Comparison of ENCODE assay signal across 10 cellular contexts in genomic region chr22:22408731-22409696, GRCh38.
DNase-seq lines count a peak whose midpoint lies in the region; ATAC-seq and TF ChIP-seq lines count a peak whose summit lies in the region.
"Had no signal": no experiment of that assay in that cellular context is flagged by ENCODE, and none has a peak within 500 bp of the region (broad histone marks: within the 10 kb centered on the region; RNA-seq: fewer than 3 reads in every experiment).

No MANE protein-coding gene starts in this region.

- DNase-seq in activated naive CD4-positive, alpha-beta T cell treated with anti-CD3 and anti-CD28 coated beads, Interleukin-2, amount 50 U/mL, for 72 hours (ENCODE audit: low spot score in 2 of 2), result no peak
- DNase-seq in activated naive CD4-positive, alpha-beta T cell (lab: John Stamatoyannopoulos, UW), result no peak
- DNase-seq in NB4 (ENCODE audit: low read depth) (peak; percentile 54), adipocyte (ENCODE audit: low read depth) (peak; percentile 14), left lobe of liver (ENCODE audit: low spot score) (peak; percentile 50), stomach (no peak)
- no peak for DNase-seq in activated T-cell treated with anti-CD3 and anti-CD28 coated beads, Interleukin-2, amount 50 U/mL, for 24 hours

- H3K4me1 ChIP-seq in adipocyte (ENCODE audit: control insufficient read depth, insufficient read depth, low read length) (no peaks in the 10 kb centered on the region), stomach (no peaks in the 10 kb centered on the region)

- H3K36me3 ChIP-seq in adipocyte (ENCODE audit: control insufficient read depth, insufficient read depth, low read length, severe bottlenecking) (no peaks in the 10 kb centered on the region), stomach (no peaks in the 10 kb centered on the region)

- peaks cover 66% of the 10 kb centered on the region for H3K27me3 Mint-ChIP-seq in activated T-cell treated with anti-CD3 and anti-CD28 coated beads, Interleukin-2, amount 50 U/mL, for 24 hours

- ATAC-seq in activated naive CD4-positive, alpha-beta T cell treated with anti-CD3 and anti-CD28 coated beads, Interleukin-2, amount 50 U/mL, for 72 hours, result peak; percentile 31 to 54
- peak; percentile 95 for ATAC-seq in left lobe of liver
- no peak for ATAC-seq in GM21576 (IDR thresholded peaks at IDR 0.05; ENCODE audit: unreplicated experiment)

- H3K9me3 ChIP-seq in adipocyte (ENCODE audit: control insufficient read depth, low read length) (peaks cover 17% of the 10 kb centered on the region), stomach (peaks cover 0 to 13% (median 0%) of the 10 kb centered on the region in 4 donors)

- H3K27ac Mint-ChIP-seq in activated naive CD4-positive, alpha-beta T cell treated with anti-CD3 and anti-CD28 coated beads, Interleukin-2, amount 50 U/mL, for 72 hours, result no peak overlapping the region
- no peak overlapping the region for H3K27ac Mint-ChIP-seq in activated T-cell treated with anti-CD3 and anti-CD28 coated beads, Interleukin-2, amount 50 U/mL, for 24 hours
- H3K27ac Mint-ChIP-seq: activated T-cell treated with anti-CD3 and anti-CD28 coated beads, Interleukin-2, amount 50 U/mL, for 72 hours had no signal

- peak; percentile 32 for TF ChIP-seq CTCF in NB4 (IDR thresholded peaks at IDR 0.05; ENCODE audit: low read depth, low read length)
- TF ChIP-seq CTCF in stomach (IDR thresholded peaks at IDR 0.05), result peak in 1 of 7 experiments; percentile 13

- intact Hi-C loops in stomach (cut with DNase I; ENCODE audit: low total_unique reads), result no loop called here

- H3K9me3 Mint-ChIP-seq in activated naive CD4-positive, alpha-beta T cell treated with anti-CD3 and anti-CD28 coated beads, Interleukin-2, amount 50 U/mL, for 72 hours, result no peaks in the 10 kb centered on the region
- no peaks in the 10 kb centered on the region for H3K9me3 Mint-ChIP-seq in activated T-cell treated with anti-CD3 and anti-CD28 coated beads, Interleukin-2, amount 50 U/mL, for 24 hours

- no peak overlapping the region for H3K4me3 Mint-ChIP-seq in activated T-cell treated with anti-CD3 and anti-CD28 coated beads, Interleukin-2, amount 50 U/mL, for 24 hours
- H3K4me3 Mint-ChIP-seq: activated T-cell treated with anti-CD3 and anti-CD28 coated beads, Interleukin-2, amount 50 U/mL, for 72 hours had no signal

- H3K9ac ChIP-seq in adipocyte (ENCODE audit: low read length), result no peak overlapping the region

- H3K27me3 ChIP-seq in adipocyte (replicated peaks; ENCODE audit: control insufficient read depth, insufficient read depth, low read length) (peaks cover 54% of the 10 kb centered on the region), stomach (peaks cover 0 to 23% (median 0%) of the 10 kb centered on the region in 3 donors)

- H3K4me3 ChIP-seq in NB4 (ENCODE audit: low read depth, low read length) (no peak overlapping the region), adipocyte (ENCODE audit: low read length) (no peak overlapping the region), stomach (no peak overlapping the region)
- H3K4me3 ChIP-seq: skin epidermis had no signal

- no peaks in the 10 kb centered on the region for H3K4me1 Mint-ChIP-seq in activated T-cell treated with anti-CD3 and anti-CD28 coated beads, Interleukin-2, amount 50 U/mL, for 24 hours (ENCODE audit: low read depth)

- no peaks in the 10 kb centered on the region for H3K36me3 Mint-ChIP-seq in activated naive CD4-positive, alpha-beta T cell treated with anti-CD3 and anti-CD28 coated beads, Interleukin-2, amount 50 U/mL, for 72 hours
- no peaks in the 10 kb centered on the region for H3K36me3 Mint-ChIP-seq in activated T-cell treated with anti-CD3 and anti-CD28 coated beads, Interleukin-2, amount 50 U/mL, for 24 hours (ENCODE audit: low read depth)

- no peak for TF ChIP-seq EP300 in stomach (IDR thresholded peaks at IDR 0.05)

- TF ChIP-seq POLR2A in NB4 (IDR thresholded peaks at IDR 0.05; ENCODE audit: extremely low read depth, insufficient read length), result no peak
- TF ChIP-seq POLR2A in stomach (IDR thresholded peaks at IDR 0.05), result no peak

- 41 to 52% (median 46%) methylated on average over 11 to 14 of the region's 14 CpGs for WGBS in stomach, 5 donors

- H3K27ac ChIP-seq in stomach, result no peak overlapping the region
- H3K27ac ChIP-seq: skin epidermis had no signal

Comparison
In these comparisons a context has a peak if more than half of its experiments do, and no peak if none do; other contexts are left out.
1. DNase-seq: peak in NB4 (single experiment), adipocyte (single experiment) and left lobe of liver (single experiment); none in activated naive CD4-positive, alpha-beta T cell treated with anti-CD3 and anti-CD28 coated beads, Interleukin-2, amount 50 U/mL, for 72 hours (0 of 2), activated naive CD4-positive, alpha-beta T cell (0 of 4), activated T-cell treated with anti-CD3 and anti-CD28 coated beads, Interleukin-2, amount 50 U/mL, for 24 hours (single experiment) and stomach (single experiment).